ENCODE assay signal across 26 cellular contexts in genomic region chr4:176048631-176049030, GRCh38.
"Had no signal": no experiment of that assay in that cellular context is flagged by ENCODE, and none has a peak within 500 bp of the region (broad histone marks: within the 10 kb centered on the region; RNA-seq: fewer than 3 reads in every experiment).

No MANE protein-coding gene starts in this region.

- DNase-seq: activated CD4-positive, alpha-beta memory T cell treated with anti-CD3 and anti-CD28 coated beads, Interleukin-2, amount 10 ng/mL, durations not matched to agents 7 days and 5 days; activated CD4-positive, alpha-beta T cell treated with anti-CD3 and anti-CD28 coated beads for 36 hours; activated CD4-positive, alpha-beta T cell treated with anti-CD3 and anti-CD28 coated beads, Interleukin-2, amount 10 ng/mL, durations not matched to agents 24 days and 14 days; activated CD4-positive, CD25-positive, alpha-beta regulatory T cell; activated CD4-positive, CD25-positive, alpha-beta regulatory T cell treated with anti-CD3 and anti-CD28 coated beads, Interleukin-2, amount 50 U/mL, for 72 hours; activated CD8-positive, alpha-beta memory T cell treated with anti-CD3 and anti-CD28 coated beads, Interleukin-2, amount 50 U/mL, for 48 hours; activated gamma-delta T cell treated with Interleukin-2 at 50 U/mL for 16 hours; activated naive CD4-positive, alpha-beta T cell treated with anti-CD3 and anti-CD28 coated beads, Interleukin-2, amount 50 U/mL, for 16 hours; activated naive CD4-positive, alpha-beta T cell treated with Interleukin-2 at 50 U/mL for 16 hours; activated T-cell treated with anti-CD3 and anti-CD28 coated beads for 4 hours; activated T-cell treated with anti-CD3 and anti-CD28 coated beads, Interleukin-2, amount 50 U/mL, for 24 hours; activated T-cell treated with anti-CD3 and anti-CD28 coated beads, Interleukin-2, amount 50 U/mL, for 72 hours; amniotic stem cell; aorta; body of pancreas; central memory CD4-positive, alpha-beta T cell; cortex of kidney; dermis blood vessel endothelial cell; effector CD4-positive, alpha-beta T cell; effector memory CD8-positive, alpha-beta T cell; erythroblast; foreskin keratinocyte; gastrocnemius medialis; glutamatergic neuron; heart left ventricle; T-helper 2 cell had no signal
